Comparison of ENCODE assay signal across 1 cellular context in genomic region chr21:43345746-43346409, GRCh38.
TF ChIP-seq lines count a peak whose summit lies in the region.

No MANE protein-coding gene starts in this region.

TF ChIP-seq in K562, 482 proteins besides CTCF, POLR2A, EP300 and RAD21 (continued from another document and continues in another):
- TF ChIP-seq MGA (IDR thresholded peaks at IDR 0.05) = peak; percentile 54
- TF ChIP-seq CCNT2 (IDR thresholded peaks at IDR 0.05; ENCODE audit: borderline replicate concordance, extremely low read depth, insufficient read length, low read depth, low read length) = no peak
- no peak for TF ChIP-seq ZBTB33 (CRISPR knock-in tag; IDR thresholded peaks at IDR 0.05)
- 0 out of 2 replicates have a peak, but pooled peaks have one; percentile 57 for TF ChIP-seq ZNF589 (CRISPR knock-in tag; IDR thresholded peaks at IDR 0.05; ENCODE audit: low read depth)
- 0 out of 2 replicates have a peak, but pooled peaks have one; percentile 56 for TF ChIP-seq MITF (IDR thresholded peaks at IDR 0.05)
- no peak for TF ChIP-seq E4F1 (CRISPR knock-in tag; IDR thresholded peaks at IDR 0.05; ENCODE audit: borderline replicate concordance)
- peak; percentile 42; the same call in 1 of the 2 replicates for TF ChIP-seq ZFX (CRISPR knock-in tag; IDR thresholded peaks at IDR 0.05)
- TF ChIP-seq BHLHE40 (IDR thresholded peaks at IDR 0.05; ENCODE audit: low read length) = peak; percentile 97
- 0 out of 2 replicates have a peak, but pooled peaks have one; percentile 13 for TF ChIP-seq ATF7 (IDR thresholded peaks at IDR 0.05)
- TF ChIP-seq, protein P1, sequence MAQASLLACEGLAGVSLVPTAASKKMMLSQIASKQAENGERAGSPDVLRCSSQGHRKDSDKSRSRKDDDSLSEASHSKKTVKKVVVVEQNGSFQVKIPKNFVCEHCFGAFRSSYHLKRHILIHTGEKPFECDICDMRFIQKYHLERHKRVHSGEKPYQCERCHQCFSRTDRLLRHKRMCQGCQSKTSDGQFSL (CRISPR knock-in tag; IDR thresholded peaks at IDR 0.05) = no peak
- TF ChIP-seq, protein P1 (tag; IDR thresholded peaks at IDR 0.05) = no peak
- no peak for TF ChIP-seq FUS (optimal IDR thresholded peaks at IDR 0.05; ENCODE audit: low read depth, low read length)
- peak; percentile 40; the same call in 1 of the 2 replicates for TF ChIP-seq ATF3 (IDR thresholded peaks at IDR 0.05)
- no peak for TF ChIP-seq ATF3 (CRISPR knock-in tag; conservative IDR thresholded peaks at IDR 0.05)
- peak; percentile 50; the same call in 1 of the 2 replicates for TF ChIP-seq GABPA (tag; conservative IDR thresholded peaks at IDR 0.05; ENCODE audit: low read depth)
- TF ChIP-seq, protein P2, sequence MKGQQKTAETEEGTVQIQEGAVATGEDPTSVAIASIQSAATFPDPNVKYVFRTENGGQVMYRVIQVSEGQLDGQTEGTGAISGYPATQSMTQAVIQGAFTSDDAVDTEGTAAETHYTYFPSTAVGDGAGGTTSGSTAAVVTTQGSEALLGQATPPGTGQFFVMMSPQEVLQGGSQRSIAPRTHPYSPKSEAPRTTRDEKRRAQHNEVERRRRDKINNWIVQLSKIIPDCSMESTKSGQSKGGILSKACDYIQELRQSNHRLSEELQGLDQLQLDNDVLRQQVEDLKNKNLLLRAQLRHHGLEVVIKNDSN (CRISPR knock-in tag; IDR thresholded peaks at IDR 0.05) = peak; percentile 94
- TF ChIP-seq CTBP1 (IDR thresholded peaks at IDR 0.05; ENCODE audit: borderline replicate concordance) = peak; percentile 21; the same call in 1 of the 2 replicates
- peak; percentile 82 for TF ChIP-seq FOSL1 (tag; conservative IDR thresholded peaks at IDR 0.05)
- TF ChIP-seq PATZ1 (CRISPR knock-in tag; IDR thresholded peaks at IDR 0.05; ENCODE audit: borderline replicate concordance) = no peak
- no peak for TF ChIP-seq ZNF121 (CRISPR knock-in tag; conservative IDR thresholded peaks at IDR 0.05)
- TF ChIP-seq DIDO1 (tag; IDR thresholded peaks at IDR 0.05; ENCODE audit: low read depth) = peak; percentile 48; the same call in 1 of the 2 replicates
- TF ChIP-seq THAP7 (CRISPR knock-in tag; IDR thresholded peaks at IDR 0.05) = no peak
- peak; percentile 77 for TF ChIP-seq CXXC5 (CRISPR knock-in tag; IDR thresholded peaks at IDR 0.05)
- TF ChIP-seq L3MBTL2 (IDR thresholded peaks at IDR 0.05) = peak; percentile 88
- TF ChIP-seq TOE1 (IDR thresholded peaks at IDR 0.05; ENCODE audit: borderline replicate concordance) = peak; percentile 90
- no peak for TF ChIP-seq TOE1 (CRISPR knock-in tag; IDR thresholded peaks at IDR 0.05; ENCODE audit: borderline replicate concordance, low read depth)
- TF ChIP-seq NBN (IDR thresholded peaks at IDR 0.05; ENCODE audit: low read depth) = no peak
- TF ChIP-seq POLR2H (tag; IDR thresholded peaks at IDR 0.05; ENCODE audit: low read depth) = no peak
- TF ChIP-seq XRCC4 (IDR thresholded peaks at IDR 0.05; ENCODE audit: extremely low read depth, insufficient read depth, insufficient read length) = no peak
- no peak for TF ChIP-seq TAF15 (IDR thresholded peaks at IDR 0.05; ENCODE audit: low read depth, low read length)
- TF ChIP-seq CBFA2T2 (conservative IDR thresholded peaks at IDR 0.05) = peak; percentile 50
- TF ChIP-seq SP1 (CRISPR knock-in tag; IDR thresholded peaks at IDR 0.05) = no peak
- TF ChIP-seq RB1 (IDR thresholded peaks at IDR 0.05; ENCODE audit: low read depth) = no peak
- no peak for TF ChIP-seq IRF2 (CRISPR knock-in tag; IDR thresholded peaks at IDR 0.05)
- TF ChIP-seq RHOXF2B (CRISPR knock-in tag; conservative IDR thresholded peaks at IDR 0.05) = no peak
